ENCODE assay signal across 15 cellular contexts in genomic region chr20:44467289-44467883, GRCh38. TPM values are rescaled to one million over a fixed set of nuclear protein-coding genes. Genes with fewer than 3 reads are reported as not detected.
A peak's percentile ranks its signal among the peaks of the same experiment; 100 is the strongest.
DNase-seq lines count a peak whose midpoint lies in the region; ATAC-seq and TF ChIP-seq lines count a peak whose summit lies in the region.
"Had no signal": no experiment of that assay in that cellular context is flagged by ENCODE, and none has a peak within 500 bp of the region (broad histone marks: within the 10 kb centered on the region; RNA-seq: fewer than 3 reads in every experiment).

No MANE protein-coding gene starts in this region.

- H3K4me3 Mint-ChIP-seq in neural progenitor cell, result no peak overlapping the region
- H3K4me3 Mint-ChIP-seq: activated CD4-positive, alpha-beta memory T cell treated with anti-CD3 and anti-CD28 coated beads, Interleukin-2, amount 10 ng/mL, durations not matched to agents 7 days and 5 days; natural killer cell; T-helper 17 cell had no signal

- no peaks in the 10 kb centered on the region for H3K9me3 Mint-ChIP-seq in neural progenitor cell
- H3K9me3 Mint-ChIP-seq: activated CD4-positive, alpha-beta memory T cell treated with anti-CD3 and anti-CD28 coated beads, Interleukin-2, amount 10 ng/mL, durations not matched to agents 7 days and 5 days; natural killer cell had no signal

- intact Hi-C loops in uterus (cut with DNase I; ENCODE audit: low total_unique reads), result no loop called here

- H2AFZ ChIP-seq in neural progenitor cell (replicated peaks), result peak overlapping the region; percentile 89

- TF ChIP-seq CTCF in cardiac muscle cell (IDR thresholded peaks at IDR 0.05; ENCODE audit: low read depth, low read length), result no peak
- TF ChIP-seq CTCF in neural progenitor cell (IDR thresholded peaks at IDR 0.05), result no peak
- TF ChIP-seq CTCF in uterus (IDR thresholded peaks at IDR 0.05), result no peak

- no peak overlapping the region for H3K27ac ChIP-seq in cardiac muscle cell
- no peak overlapping the region for H3K27ac ChIP-seq in neural progenitor cell
- no peak overlapping the region for H3K27ac ChIP-seq in uterus

- H3K79me2 ChIP-seq in neural progenitor cell (ENCODE audit: low read depth), result no peaks in the 10 kb centered on the region

- no peaks in the 10 kb centered on the region for H3K36me3 Mint-ChIP-seq in neural progenitor cell
- H3K36me3 Mint-ChIP-seq: natural killer cell had no signal

- H3K9ac ChIP-seq in neural progenitor cell, result no peak overlapping the region

- no peaks in the 10 kb centered on the region for H3K4me1 Mint-ChIP-seq in neural progenitor cell
- H3K4me1 Mint-ChIP-seq: activated CD4-positive, alpha-beta memory T cell treated with anti-CD3 and anti-CD28 coated beads, Interleukin-2, amount 10 ng/mL, durations not matched to agents 7 days and 5 days; natural killer cell; T-helper 17 cell had no signal

- TF ChIP-seq POLR2A in uterus (IDR thresholded peaks at IDR 0.05), result no peak

- no peak for ATAC-seq in HG02852 (IDR thresholded peaks at IDR 0.05; ENCODE audit: unreplicated experiment)
- ATAC-seq: natural killer cell, T-helper 17 cell had no signal

- no peaks in the 10 kb centered on the region for H3K27me3 ChIP-seq in cardiac muscle cell
- no peaks in the 10 kb centered on the region for H3K27me3 ChIP-seq in neural progenitor cell
- no peaks in the 10 kb centered on the region for H3K27me3 ChIP-seq in uterus

- H3K9me3 ChIP-seq in cardiac muscle cell (ENCODE audit: low read depth), result no peaks in the 10 kb centered on the region
- no peaks in the 10 kb centered on the region for H3K9me3 ChIP-seq in neural progenitor cell (ENCODE audit: low read depth)
- no peaks in the 10 kb centered on the region for H3K9me3 ChIP-seq in uterus
- H3K9me3 ChIP-seq: HAP-1 had no signal

- DNase-seq in NCI-H82 (lab: John Stamatoyannopoulos, UW) (peak; percentile 15), NCI-H82 treated with DMSO at 0.1 percent for 48 hours (lab: John Stamatoyannopoulos, UW; ENCODE audit: unreplicated experiment) (no peak), cardiac muscle cell (ENCODE audit: low read depth in 1 of 2, low spot score in 1 of 2) (peak; percentile 8 to 90), neural progenitor cell (ENCODE audit: low spot score) (peak; percentile 21), uterus (peak; percentile 55 to 60), NCI-H345 treated with DMSO at 0.1 percent for 48 hours (lab: John Stamatoyannopoulos, UW; ENCODE audit: unreplicated experiment) (no peak), NCI-H2081 (lab: John Stamatoyannopoulos, UW) (no peak)
- DNase-seq: 8988T; activated CD4-positive, alpha-beta memory T cell treated with anti-CD3 and anti-CD28 coated beads, Interleukin-2, amount 10 ng/mL, durations not matched to agents 7 days and 5 days; natural killer cell; NCI-H1105; NCI-H526; T-helper 17 cell had no signal

- H3K27me3 Mint-ChIP-seq in neural progenitor cell (ENCODE audit: insufficient read depth, low read depth), result peaks cover 7% of the 10 kb centered on the region
- H3K27me3 Mint-ChIP-seq: T-helper 17 cell had no signal

- no peaks in the 10 kb centered on the region for H3F3A ChIP-seq in neural progenitor cell (ENCODE audit: low read depth)

- no peaks in the 10 kb centered on the region for H4K20me1 ChIP-seq in neural progenitor cell (ENCODE audit: low read depth)

- no peak overlapping the region for H3K27ac Mint-ChIP-seq in neural progenitor cell
- H3K27ac Mint-ChIP-seq: activated CD4-positive, alpha-beta memory T cell treated with anti-CD3 and anti-CD28 coated beads, Interleukin-2, amount 10 ng/mL, durations not matched to agents 7 days and 5 days; natural killer cell; T-helper 17 cell had no signal

- H3K4me3 ChIP-seq in cardiac muscle cell (no peak overlapping the region), neural progenitor cell (no peak overlapping the region), uterus (no peak overlapping the region)
- H3K4me3 ChIP-seq: HAP-1 had no signal

- H3K4me2 ChIP-seq in neural progenitor cell, result no peak overlapping the region

- H3K4me1 ChIP-seq in cardiac muscle cell (ENCODE audit: low read depth) (no peaks in the 10 kb centered on the region), neural progenitor cell (peaks cover 5% of the 10 kb centered on the region), uterus (no peaks in the 10 kb centered on the region)
- H3K4me1 ChIP-seq: HAP-1 had no signal

- H3K36me3 ChIP-seq in cardiac muscle cell, result no peaks in the 10 kb centered on the region
- H3K36me3 ChIP-seq in neural progenitor cell, result no peaks in the 10 kb centered on the region
- H3K36me3 ChIP-seq in uterus, result no peaks in the 10 kb centered on the region
- H3K36me3 ChIP-seq: HAP-1 had no signal

RNA-seq across cellular contexts. Expression of gene TTPAL, which starts 8.3 kb away (rescaled TPM):
- total RNA-seq in cardiac muscle cell (5.6 and 6.1 TPM in 2 replicates), neural progenitor cell (ENCODE audit: low replicate concordance) (7.8 and 9.8 TPM in 2 replicates), uterus (10 to 100 TPM in 2 of 4 donors, 1 to 10 TPM in 2; 4.9 to 18.2 (median 10.0) TPM)
- polyA plus RNA-seq in cardiac muscle cell, result 6.6 and 9.8 TPM in 2 replicates

RNA-seq across cellular contexts. Expression of gene SERINC3, which starts 54.5 kb away (rescaled TPM):
- 49.2 and 82.9 TPM in 2 replicates for total RNA-seq in cardiac muscle cell
- 73.8 and 95.1 TPM in 2 replicates for polyA plus RNA-seq in cardiac muscle cell
- total RNA-seq in neural progenitor cell (ENCODE audit: low replicate concordance), result 32.9 and 38.8 TPM in 2 replicates
- total RNA-seq in uterus, result 100 to 1,000 TPM in 1 of 4 donors, 10 to 100 TPM in 3; 44.1 to 113 (median 58.3) TPM

Comparison
In these comparisons a context has a peak if more than half of its experiments do, and no peak if none do; other contexts are left out.
1. DNase-seq: peak in NCI-H82 (single experiment), cardiac muscle cell (2 of 2), neural progenitor cell (single experiment) and uterus (2 of 2); none in NCI-H82 treated with DMSO at 0.1 percent for 48 hours (single experiment), NCI-H345 treated with DMSO at 0.1 percent for 48 hours (single experiment) and NCI-H2081 (0 of 2).